8 cellular contexts compared by ENCODE assay signal in genomic region chr19:57434386-57435061, GRCh38. TPM values are rescaled to one million over a fixed set of nuclear protein-coding genes. Genes with fewer than 3 reads are reported as not detected.
DNase-seq lines count a peak whose midpoint lies in the region; ATAC-seq and TF ChIP-seq lines count a peak whose summit lies in the region.

No MANE protein-coding gene starts in this region.

- peak overlapping the region; percentile 92 to 100 (median 98) for H3K4me3 Mint-ChIP-seq in naive thymus-derived CD4-positive, alpha-beta T cell

- peak overlapping the region in 1 of 2 donors; percentile 73 for H3K9ac ChIP-seq in colonic mucosa (ENCODE audit: low read depth in 2 of 2, low read length in 2 of 2)

- peak overlapping the region; percentile 90 for H3K4me3 ChIP-seq in AG04449 (ENCODE audit: low read depth, low read length)
- peak overlapping the region; percentile 87 for H3K4me3 ChIP-seq in Jurkat, Clone E6-1 (ENCODE audit: low read length)
- H3K4me3 ChIP-seq in colonic mucosa = peak overlapping the region; percentile 85
- peak overlapping the region; percentile 75 for H3K4me3 ChIP-seq in naive thymus-derived CD4-positive, alpha-beta T cell (ENCODE audit: low read length)

- no peaks in the 10 kb centered on the region for H3K9me3 ChIP-seq in colonic mucosa
- no peaks in the 10 kb centered on the region for H3K9me3 ChIP-seq in naive thymus-derived CD4-positive, alpha-beta T cell (ENCODE audit: control insufficient read depth in 2 of 3, low read length in 3 of 3)

- H3K36me3 ChIP-seq in colonic mucosa = no peaks in the 10 kb centered on the region
- peaks cover 0 to 23% (median 6%) of the 10 kb centered on the region in 3 experiments for H3K36me3 ChIP-seq in naive thymus-derived CD4-positive, alpha-beta T cell (ENCODE audit: control insufficient read depth in 2 of 3, insufficient read depth in 3 of 3, low read length in 3 of 3)

- POLR2A ChIA-PET in AG04449 (lab: Yijun Ruan, JAX) = interaction anchor here (0.6 kb wide), 1 partner anchor 69 kb away, joined by 3 read pairs; no protein-coding TSS in a partner anchor
- POLR2A ChIA-PET in naive thymus-derived CD4-positive, alpha-beta T cell (lab: Charles Lee) = interaction anchor here (0.6 to 1.7 kb wide), 7 partner anchors 15 to 751 kb away, joined by 3 to 6 read pairs (median 3); partner anchors contain the start of genes TRAPPC2B, ZNF134, ZNF274 and ZNF547

- peak; percentile 7 for ATAC-seq in GM19025 (IDR thresholded peaks at IDR 0.05; ENCODE audit: low read depth, unreplicated experiment)
- ATAC-seq in naive thymus-derived CD4-positive, alpha-beta T cell = no peak
- no peak for ATAC-seq in GM21381 (IDR thresholded peaks at IDR 0.05; ENCODE audit: unreplicated experiment)
- ATAC-seq in GM21360 (IDR thresholded peaks at IDR 0.05; ENCODE audit: unreplicated experiment) = no peak

- H3K27me3 ChIP-seq in colonic mucosa = no peaks in the 10 kb centered on the region
- H3K27me3 ChIP-seq in naive thymus-derived CD4-positive, alpha-beta T cell (ENCODE audit: control insufficient read depth in 2 of 2, insufficient read depth in 2 of 2, low read length in 2 of 2) = no peaks in the 10 kb centered on the region

- peak overlapping the region; percentile 79 to 98 (median 95) for H3K27ac Mint-ChIP-seq in naive thymus-derived CD4-positive, alpha-beta T cell

- no peaks in the 10 kb centered on the region for H3K4me1 ChIP-seq in colonic mucosa
- H3K4me1 ChIP-seq in naive thymus-derived CD4-positive, alpha-beta T cell (ENCODE audit: control insufficient read depth in 2 of 2, insufficient read depth in 2 of 2, low read length in 2 of 2) = peaks cover 7 to 14% of the 10 kb centered on the region in 2 donors

- CTCF ChIA-PET in AG04449 (lab: Yijun Ruan, JAX) = no interaction called here
- CTCF ChIA-PET in naive thymus-derived CD4-positive, alpha-beta T cell (lab: Charles Lee) = no interaction called here

- TF ChIP-seq CTCF in AG04449 (IDR thresholded peaks at IDR 0.05; ENCODE audit: insufficient read depth, low read length, missing control alignments) (no peak), colonic mucosa (IDR thresholded peaks at IDR 0.05) (no peak)

- peak overlapping the region; percentile 60 for H3K27ac ChIP-seq in colonic mucosa
- H3K27ac ChIP-seq in naive thymus-derived CD4-positive, alpha-beta T cell (ENCODE audit: low read depth, low read length) = peak overlapping the region; percentile 77

- H3K27me3 Mint-ChIP-seq in naive thymus-derived CD4-positive, alpha-beta T cell = no peaks in the 10 kb centered on the region

- H3K4me1 Mint-ChIP-seq in naive thymus-derived CD4-positive, alpha-beta T cell = peaks cover 23 to 41% (median 31%) of the 10 kb centered on the region in 7 donors

- H3K36me3 Mint-ChIP-seq in naive thymus-derived CD4-positive, alpha-beta T cell = peaks cover 20 to 50% (median 31%) of the 10 kb centered on the region in 5 donors

- intact Hi-C loops in colonic mucosa (cut with DNase I) = no loop called here
- intact Hi-C loops in naive thymus-derived CD4-positive, alpha-beta T cell (cut with micrococcal nuclease) = loop anchor here (1.0 to 5.0 kb wide), 24 partner anchors 23 to 1041 kb away; partner anchors contain the start of genes TRAPPC2B (in 2 of the 2), ZNF134 (in 2 of the 2), ZNF17 (in 2 of the 2) and ZNF304 (in 2 of the 2)

- H3K9me3 Mint-ChIP-seq in naive thymus-derived CD4-positive, alpha-beta T cell = peaks cover under 1 to 38% (median 21%) of the 10 kb centered on the region in 11 donors

- DNase-seq in AG04449 (ENCODE audit: low read depth, low spot score) (no peak), colonic mucosa (no peak), GM19238 (ENCODE audit: insufficient read length, low spot score) (no peak)
- DNase-seq in Jurkat, Clone E6-1 (ENCODE audit: low read depth, low spot score) = no peak
- DNase-seq in naive thymus-derived CD4-positive, alpha-beta T cell = no peak

RNA-seq across cellular contexts. Expression of gene ZNF749, which starts 0.6 kb away (rescaled TPM):
- 7.2 TPM for polyA plus RNA-seq in Jurkat, Clone E6-1 (2012; ENCODE audit: insufficient read depth, insufficient read length)
- 1 to 10 TPM; 9.2 to 9.3 TPM for total RNA-seq in colonic mucosa
- 10 to 100 TPM in 4 of 5 experiments, 1 to 10 TPM in 1; 8.9 to 17.9 (median 13.2) TPM for total RNA-seq in naive thymus-derived CD4-positive, alpha-beta T cell
- 10 to 100 TPM; 11.5 to 14.4 TPM for polyA plus RNA-seq in naive thymus-derived CD4-positive, alpha-beta T cell

RNA-seq across cellular contexts. Expression of gene VN1R1, which starts 22.4 kb away (rescaled TPM):
- polyA plus RNA-seq in Jurkat, Clone E6-1 (2012; ENCODE audit: insufficient read depth, insufficient read length) = not detected
- under 1 TPM; 0.21 to 0.25 TPM for total RNA-seq in colonic mucosa
- under 1 TPM; 0.15 to 0.78 (median 0.37) TPM for total RNA-seq in naive thymus-derived CD4-positive, alpha-beta T cell
- under 1 TPM; 0.13 to 0.17 TPM for polyA plus RNA-seq in naive thymus-derived CD4-positive, alpha-beta T cell

RNA-seq across cellular contexts. Expression of gene ZNF17, which starts 23.6 kb away (rescaled TPM):
- 4.5 TPM for polyA plus RNA-seq in Jurkat, Clone E6-1 (2012; ENCODE audit: insufficient read depth, insufficient read length)
- 1 to 10 TPM; 6.2 to 6.9 TPM for total RNA-seq in colonic mucosa
- 10 to 100 TPM in 3 of 5 experiments, 1 to 10 TPM in 2; 9.3 to 27.8 (median 17.2) TPM for total RNA-seq in naive thymus-derived CD4-positive, alpha-beta T cell
- polyA plus RNA-seq in naive thymus-derived CD4-positive, alpha-beta T cell = 10 to 100 TPM in 1 of 2 donors, 1 to 10 TPM in 1; 6.9 to 11.1 TPM

RNA-seq across cellular contexts. Expression of gene ZNF772, which starts 42.8 kb away (rescaled TPM):
- 0.82 TPM for polyA plus RNA-seq in Jurkat, Clone E6-1 (2012; ENCODE audit: insufficient read depth, insufficient read length)
- 1 to 10 TPM; 3.5 to 5.3 TPM for total RNA-seq in colonic mucosa
- total RNA-seq in naive thymus-derived CD4-positive, alpha-beta T cell = 10 to 100 TPM in 2 of 5 experiments, 1 to 10 TPM in 3; 1.5 to 20.5 (median 4.3) TPM
- polyA plus RNA-seq in naive thymus-derived CD4-positive, alpha-beta T cell = 1 to 10 TPM; 5.2 to 5.4 TPM

RNA-seq across cellular contexts. Expression of gene ZNF548, which starts 44.9 kb away (rescaled TPM):
- 12.0 TPM for polyA plus RNA-seq in Jurkat, Clone E6-1 (2012; ENCODE audit: insufficient read depth, insufficient read length)
- total RNA-seq in colonic mucosa = 1 to 10 TPM; 6.5 to 7.6 TPM
- total RNA-seq in naive thymus-derived CD4-positive, alpha-beta T cell = 100 to 1,000 TPM in 2 of 5 experiments, 10 to 100 TPM in 3; 26.4 to 115 (median 66.9) TPM
- polyA plus RNA-seq in naive thymus-derived CD4-positive, alpha-beta T cell = 10 to 100 TPM; 16.2 to 22.0 TPM
